1 cellular context compared by ENCODE assay signal in the genomic region with DNA sequence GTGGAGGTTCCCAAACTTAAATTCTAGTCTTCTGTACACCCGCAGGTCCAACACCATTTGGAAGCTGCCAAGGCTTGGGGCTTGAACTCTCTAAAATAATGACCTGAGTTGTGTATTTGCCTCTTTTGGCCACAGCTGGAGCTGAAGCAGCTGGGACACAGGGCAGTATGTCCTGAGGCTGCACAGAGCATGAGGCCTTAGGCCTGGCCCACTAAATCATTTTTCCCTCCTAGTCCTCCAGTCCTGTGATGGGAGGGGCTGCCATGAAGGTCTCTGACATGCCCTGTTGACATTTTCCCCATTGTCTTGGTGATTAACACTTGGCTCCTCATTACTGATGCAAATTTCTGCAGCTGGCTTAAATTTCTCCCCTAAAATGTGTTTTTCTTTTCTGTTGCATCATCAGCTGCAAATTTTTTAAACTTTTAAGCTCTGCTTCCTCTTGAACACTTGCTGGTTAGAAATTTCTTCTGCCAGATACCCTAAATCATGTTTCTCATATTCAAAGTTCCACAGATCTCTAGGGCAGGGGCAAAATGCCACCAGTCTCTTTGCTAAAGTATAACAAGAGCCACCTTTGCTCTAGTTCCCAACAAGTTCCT.
A peak's percentile ranks its signal among the peaks of the same experiment; 100 is the strongest.
TF ChIP-seq lines count a peak whose summit lies in the region.

No MANE protein-coding gene starts in this region.

TF ChIP-seq in K562, 482 proteins besides CTCF, POLR2A, EP300 and RAD21 (continues in another document):
- TF ChIP-seq, protein P1, sequence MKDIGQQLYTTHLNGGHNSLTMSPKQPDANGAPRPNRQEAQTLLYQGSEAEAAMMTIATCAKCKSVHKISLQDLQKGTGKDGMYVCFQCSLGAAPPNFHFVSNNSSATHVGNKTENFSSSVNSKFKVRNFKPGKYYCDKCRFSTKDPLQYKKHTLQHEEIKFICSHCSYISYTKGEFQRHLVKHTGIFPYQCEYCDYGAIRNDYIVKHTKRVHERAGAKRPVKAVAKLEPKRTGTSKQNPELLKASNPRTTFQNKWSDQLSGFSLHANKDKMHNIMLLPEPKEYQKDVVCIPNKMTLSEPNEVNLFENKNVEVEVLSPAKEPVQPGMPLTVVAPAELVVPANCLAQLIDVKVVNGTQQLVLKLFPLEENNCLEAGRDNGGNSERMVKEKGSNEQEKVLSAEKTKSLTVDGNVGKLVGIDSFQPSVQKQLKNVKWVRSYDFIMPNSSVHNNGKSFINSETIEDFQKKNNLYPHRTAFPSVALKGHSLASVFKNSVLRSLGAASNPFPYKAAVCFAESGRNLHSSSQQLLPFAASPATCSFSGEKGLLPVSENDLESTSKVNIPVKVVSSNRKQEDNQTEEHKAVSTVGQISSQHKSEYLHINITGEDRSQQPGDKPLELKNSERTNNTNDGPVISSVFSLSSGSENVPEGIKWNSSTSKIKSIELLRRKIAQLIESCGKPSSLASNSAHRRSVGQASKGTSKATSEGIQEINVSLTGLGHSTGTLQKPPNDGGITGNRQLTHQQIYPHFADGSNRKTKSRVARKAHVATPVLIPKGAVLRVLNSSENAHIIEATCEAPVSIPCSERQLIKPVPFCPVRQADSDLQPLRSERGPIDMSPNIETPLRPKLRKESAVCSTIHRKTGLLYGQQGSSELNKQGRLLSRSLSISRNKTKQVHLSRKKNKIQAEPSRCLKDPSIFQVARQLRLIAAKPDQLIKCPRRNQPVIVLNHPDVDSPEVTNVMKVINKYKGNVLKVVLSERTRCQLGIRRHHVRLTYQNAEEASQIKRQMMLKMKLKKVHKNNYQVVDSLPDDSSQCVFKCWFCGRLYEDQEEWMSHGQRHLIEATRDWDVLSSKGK (CRISPR knock-in tag; IDR thresholded peaks at IDR 0.05): no peak
- TF ChIP-seq L3MBTL2 (IDR thresholded peaks at IDR 0.05) (no peak), SRF (CRISPR knock-in tag; IDR thresholded peaks at IDR 0.05) (no peak), E2F6 (IDR thresholded peaks at IDR 0.05; ENCODE audit: borderline replicate concordance in 1 of 2, extremely low read depth in 1 of 2, insufficient read depth in 1 of 2, insufficient read length in 1 of 2, low read depth in 1 of 2, low read length in 1 of 2, poor library complexity in 1 of 2, severe bottlenecking in 1 of 2) (peak in 1 of 2 experiments; percentile 22), EHMT2 (IDR thresholded peaks at IDR 0.05) (no peak), ADNP (tag; IDR thresholded peaks at IDR 0.05) (no peak), PURB (CRISPR knock-in tag; IDR thresholded peaks at IDR 0.05; ENCODE audit: low read depth) (no peak), CBX5 (IDR thresholded peaks at IDR 0.05; ENCODE audit: borderline replicate concordance, low read depth) (peak; percentile 72; the same call in 1 of the 2 replicates), GTF2E2 (tag; IDR thresholded peaks at IDR 0.05) (no peak), ZBTB17 (CRISPR knock-in tag; IDR thresholded peaks at IDR 0.05) (no peak), TAF9B (IDR thresholded peaks at IDR 0.05; ENCODE audit: partially characterized antibody) (no peak), CEBPG (CRISPR knock-in tag; IDR thresholded peaks at IDR 0.05) (no peak), CEBPG (tag; conservative IDR thresholded peaks at IDR 0.05 in 1 of 2, IDR thresholded peaks at IDR 0.05 in 1 of 2) (peak in 1 of 2 experiments; percentile 64; a peak in 1 of 4 replicates), ZNF23 (CRISPR knock-in tag; IDR thresholded peaks at IDR 0.05) (no peak), TRIM24 (IDR thresholded peaks at IDR 0.05) (0 out of 4 replicates have a peak, but pooled peaks of 1 of the 2 experiments have one; percentile 26), POU5F1 (IDR thresholded peaks at IDR 0.05; ENCODE audit: borderline replicate concordance, low read depth, low read length, partially characterized antibody) (no peak), ELF1 (tag; IDR thresholded peaks at IDR 0.05) (no peak), ZFX (CRISPR knock-in tag; IDR thresholded peaks at IDR 0.05) (0 out of 2 replicates have a peak, but pooled peaks have one; percentile 11), NFATC3 (IDR thresholded peaks at IDR 0.05) (no peak), ZNF592 (IDR thresholded peaks at IDR 0.05) (no peak), ZNF589 (CRISPR knock-in tag; IDR thresholded peaks at IDR 0.05; ENCODE audit: low read depth) (no peak), ZFP36 (IDR thresholded peaks at IDR 0.05; ENCODE audit: low read depth, low read length, partially characterized antibody) (peak; percentile 95), TRIM28 (IDR thresholded peaks at IDR 0.05) (peak; percentile 88), NFE2 (IDR thresholded peaks at IDR 0.05; ENCODE audit: low read depth) (no peak), BMI1 (IDR thresholded peaks at IDR 0.05; ENCODE audit: low read length) (no peak), SMARCB1 (IDR thresholded peaks at IDR 0.05; ENCODE audit: insufficient read length, low read depth) (no peak)
- TF ChIP-seq, protein P2, sequence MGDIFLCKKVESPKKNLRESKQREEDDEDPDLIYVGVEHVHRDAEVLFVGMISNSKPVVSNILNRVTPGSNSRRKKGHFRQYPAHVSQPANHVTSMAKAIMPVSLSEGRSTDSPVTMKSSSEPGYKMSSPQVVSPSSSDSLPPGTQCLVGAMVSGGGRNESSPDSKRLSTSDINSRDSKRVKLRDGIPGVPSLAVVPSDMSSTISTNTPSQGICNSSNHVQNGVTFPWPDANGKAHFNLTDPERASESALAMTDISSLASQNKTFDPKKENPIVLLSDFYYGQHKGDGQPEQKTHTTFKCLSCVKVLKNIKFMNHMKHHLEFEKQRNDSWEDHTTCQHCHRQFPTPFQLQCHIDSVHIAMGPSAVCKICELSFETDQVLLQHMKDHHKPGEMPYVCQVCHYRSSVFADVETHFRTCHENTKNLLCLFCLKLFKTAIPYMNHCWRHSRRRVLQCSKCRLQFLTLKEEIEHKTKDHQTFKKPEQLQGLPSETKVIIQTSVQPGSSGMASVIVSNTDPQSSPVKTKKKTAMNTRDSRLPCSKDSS (IDR thresholded peaks at IDR 0.05; ENCODE audit: low read depth, partially characterized antibody): peak; percentile 63
- TF ChIP-seq, protein P3, sequence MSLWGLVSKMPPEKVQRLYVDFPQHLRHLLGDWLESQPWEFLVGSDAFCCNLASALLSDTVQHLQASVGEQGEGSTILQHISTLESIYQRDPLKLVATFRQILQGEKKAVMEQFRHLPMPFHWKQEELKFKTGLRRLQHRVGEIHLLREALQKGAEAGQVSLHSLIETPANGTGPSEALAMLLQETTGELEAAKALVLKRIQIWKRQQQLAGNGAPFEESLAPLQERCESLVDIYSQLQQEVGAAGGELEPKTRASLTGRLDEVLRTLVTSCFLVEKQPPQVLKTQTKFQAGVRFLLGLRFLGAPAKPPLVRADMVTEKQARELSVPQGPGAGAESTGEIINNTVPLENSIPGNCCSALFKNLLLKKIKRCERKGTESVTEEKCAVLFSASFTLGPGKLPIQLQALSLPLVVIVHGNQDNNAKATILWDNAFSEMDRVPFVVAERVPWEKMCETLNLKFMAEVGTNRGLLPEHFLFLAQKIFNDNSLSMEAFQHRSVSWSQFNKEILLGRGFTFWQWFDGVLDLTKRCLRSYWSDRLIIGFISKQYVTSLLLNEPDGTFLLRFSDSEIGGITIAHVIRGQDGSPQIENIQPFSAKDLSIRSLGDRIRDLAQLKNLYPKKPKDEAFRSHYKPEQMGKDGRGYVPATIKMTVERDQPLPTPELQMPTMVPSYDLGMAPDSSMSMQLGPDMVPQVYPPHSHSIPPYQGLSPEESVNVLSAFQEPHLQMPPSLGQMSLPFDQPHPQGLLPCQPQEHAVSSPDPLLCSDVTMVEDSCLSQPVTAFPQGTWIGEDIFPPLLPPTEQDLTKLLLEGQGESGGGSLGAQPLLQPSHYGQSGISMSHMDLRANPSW (CRISPR knock-in tag; IDR thresholded peaks at IDR 0.05): no peak
- TF ChIP-seq, protein P4, sequence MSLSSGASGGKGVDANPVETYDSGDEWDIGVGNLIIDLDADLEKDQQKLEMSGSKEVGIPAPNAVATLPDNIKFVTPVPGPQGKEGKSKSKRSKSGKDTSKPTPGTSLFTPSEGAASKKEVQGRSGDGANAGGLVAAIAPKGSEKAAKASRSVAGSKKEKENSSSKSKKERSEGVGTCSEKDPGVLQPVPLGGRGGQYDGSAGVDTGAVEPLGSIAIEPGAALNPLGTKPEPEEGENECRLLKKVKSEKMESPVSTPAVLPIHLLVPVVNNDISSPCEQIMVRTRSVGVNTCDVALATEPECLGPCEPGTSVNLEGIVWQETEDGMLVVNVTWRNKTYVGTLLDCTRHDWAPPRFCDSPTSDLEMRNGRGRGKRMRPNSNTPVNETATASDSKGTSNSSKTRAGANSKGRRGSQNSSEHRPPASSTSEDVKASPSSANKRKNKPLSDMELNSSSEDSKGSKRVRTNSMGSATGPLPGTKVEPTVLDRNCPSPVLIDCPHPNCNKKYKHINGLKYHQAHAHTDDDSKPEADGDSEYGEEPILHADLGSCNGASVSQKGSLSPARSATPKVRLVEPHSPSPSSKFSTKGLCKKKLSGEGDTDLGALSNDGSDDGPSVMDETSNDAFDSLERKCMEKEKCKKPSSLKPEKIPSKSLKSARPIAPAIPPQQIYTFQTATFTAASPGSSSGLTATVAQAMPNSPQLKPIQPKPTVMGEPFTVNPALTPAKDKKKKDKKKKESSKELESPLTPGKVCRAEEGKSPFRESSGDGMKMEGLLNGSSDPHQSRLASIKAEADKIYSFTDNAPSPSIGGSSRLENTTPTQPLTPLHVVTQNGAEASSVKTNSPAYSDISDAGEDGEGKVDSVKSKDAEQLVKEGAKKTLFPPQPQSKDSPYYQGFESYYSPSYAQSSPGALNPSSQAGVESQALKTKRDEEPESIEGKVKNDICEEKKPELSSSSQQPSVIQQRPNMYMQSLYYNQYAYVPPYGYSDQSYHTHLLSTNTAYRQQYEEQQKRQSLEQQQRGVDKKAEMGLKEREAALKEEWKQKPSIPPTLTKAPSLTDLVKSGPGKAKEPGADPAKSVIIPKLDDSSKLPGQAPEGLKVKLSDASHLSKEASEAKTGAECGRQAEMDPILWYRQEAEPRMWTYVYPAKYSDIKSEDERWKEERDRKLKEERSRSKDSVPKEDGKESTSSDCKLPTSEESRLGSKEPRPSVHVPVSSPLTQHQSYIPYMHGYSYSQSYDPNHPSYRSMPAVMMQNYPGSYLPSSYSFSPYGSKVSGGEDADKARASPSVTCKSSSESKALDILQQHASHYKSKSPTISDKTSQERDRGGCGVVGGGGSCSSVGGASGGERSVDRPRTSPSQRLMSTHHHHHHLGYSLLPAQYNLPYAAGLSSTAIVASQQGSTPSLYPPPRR (CRISPR knock-in tag; IDR thresholded peaks at IDR 0.05; ENCODE audit: borderline replicate concordance): no peak
- TF ChIP-seq, protein P5, sequence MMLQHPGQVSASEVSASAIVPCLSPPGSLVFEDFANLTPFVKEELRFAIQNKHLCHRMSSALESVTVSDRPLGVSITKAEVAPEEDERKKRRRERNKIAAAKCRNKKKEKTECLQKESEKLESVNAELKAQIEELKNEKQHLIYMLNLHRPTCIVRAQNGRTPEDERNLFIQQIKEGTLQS (IDR thresholded peaks at IDR 0.05): peak; percentile 75
- TF ChIP-seq, protein P5 (CRISPR knock-in tag; conservative IDR thresholded peaks at IDR 0.05): no peak
- TF ChIP-seq, protein P6, sequence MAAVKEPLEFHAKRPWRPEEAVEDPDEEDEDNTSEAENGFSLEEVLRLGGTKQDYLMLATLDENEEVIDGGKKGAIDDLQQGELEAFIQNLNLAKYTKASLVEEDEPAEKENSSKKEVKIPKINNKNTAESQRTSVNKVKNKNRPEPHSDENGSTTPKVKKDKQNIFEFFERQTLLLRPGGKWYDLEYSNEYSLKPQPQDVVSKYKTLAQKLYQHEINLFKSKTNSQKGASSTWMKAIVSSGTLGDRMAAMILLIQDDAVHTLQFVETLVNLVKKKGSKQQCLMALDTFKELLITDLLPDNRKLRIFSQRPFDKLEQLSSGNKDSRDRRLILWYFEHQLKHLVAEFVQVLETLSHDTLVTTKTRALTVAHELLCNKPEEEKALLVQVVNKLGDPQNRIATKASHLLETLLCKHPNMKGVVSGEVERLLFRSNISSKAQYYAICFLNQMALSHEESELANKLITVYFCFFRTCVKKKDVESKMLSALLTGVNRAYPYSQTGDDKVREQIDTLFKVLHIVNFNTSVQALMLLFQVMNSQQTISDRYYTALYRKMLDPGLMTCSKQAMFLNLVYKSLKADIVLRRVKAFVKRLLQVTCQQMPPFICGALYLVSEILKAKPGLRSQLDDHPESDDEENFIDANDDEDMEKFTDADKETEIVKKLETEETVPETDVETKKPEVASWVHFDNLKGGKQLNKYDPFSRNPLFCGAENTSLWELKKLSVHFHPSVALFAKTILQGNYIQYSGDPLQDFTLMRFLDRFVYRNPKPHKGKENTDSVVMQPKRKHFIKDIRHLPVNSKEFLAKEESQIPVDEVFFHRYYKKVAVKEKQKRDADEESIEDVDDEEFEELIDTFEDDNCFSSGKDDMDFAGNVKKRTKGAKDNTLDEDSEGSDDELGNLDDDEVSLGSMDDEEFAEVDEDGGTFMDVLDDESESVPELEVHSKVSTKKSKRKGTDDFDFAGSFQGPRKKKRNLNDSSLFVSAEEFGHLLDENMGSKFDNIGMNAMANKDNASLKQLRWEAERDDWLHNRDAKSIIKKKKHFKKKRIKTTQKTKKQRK (IDR thresholded peaks at IDR 0.05; ENCODE audit: borderline replicate concordance, low read depth, low read length): peak; percentile 66; the same call in 1 of the 2 replicates
